8 cellular contexts compared by ENCODE assay signal in genomic region chr3:50350213-50350526, GRCh38. TPM values are rescaled to one million over a fixed set of nuclear protein-coding genes. Genes with fewer than 3 reads are reported as not detected.
DNase-seq lines count a peak whose midpoint lies in the region; ATAC-seq and TF ChIP-seq lines count a peak whose summit lies in the region.

No MANE protein-coding gene starts in this region.

- peak overlapping the region; percentile 97 for H3K4me3 Mint-ChIP-seq in HFFc6
- H3K4me3 Mint-ChIP-seq in activated T-helper 1 cell treated with anti-CD3 and anti-CD28 coated beads, Interleukin-12 subunit alpha, Interleukin-12 subunit beta, Interleukin-2, Interleukin-4 antibody, amounts not matched to agents 30 ng/mL and 10 ng/mL and 1 ng/mL, durations not matched to agents 14 hours and 24 hours and 36 hours: peak overlapping the region; percentile 95
- H3K4me3 Mint-ChIP-seq in stimulated activated memory B cell treated with anti-CD40 and anti-IgM and Interleukin-4, amounts not matched to agents 10 μg/mL and 1 μg/mL and 100 μg/mL, for 72 hours: peak overlapping the region; percentile 96

- H3K27me3 ChIP-seq in iPS-15b (ENCODE audit: control insufficient read depth, insufficient read depth, low read length): peaks cover 12% of the 10 kb centered on the region

- no peaks in the 10 kb centered on the region for H3K9me3 Mint-ChIP-seq in HFFc6
- no peaks in the 10 kb centered on the region for H3K9me3 Mint-ChIP-seq in activated T-helper 1 cell treated with anti-CD3 and anti-CD28 coated beads, Interleukin-12 subunit alpha, Interleukin-12 subunit beta, Interleukin-2, Interleukin-4 antibody, amounts not matched to agents 30 ng/mL and 10 ng/mL and 1 ng/mL, durations not matched to agents 14 hours and 24 hours and 36 hours
- no peaks in the 10 kb centered on the region for H3K9me3 Mint-ChIP-seq in stimulated activated memory B cell treated with anti-CD40 and anti-IgM and Interleukin-4, amounts not matched to agents 10 μg/mL and 1 μg/mL and 100 μg/mL, for 72 hours

- H3K9me3 ChIP-seq in iPS-15b (ENCODE audit: control insufficient read depth, insufficient read depth, low read length): no peaks in the 10 kb centered on the region

- H3K4me1 Mint-ChIP-seq in HFFc6 (ENCODE audit: low read depth): peaks cover 41% of the 10 kb centered on the region
- peaks cover 56% of the 10 kb centered on the region for H3K4me1 Mint-ChIP-seq in activated T-helper 1 cell treated with anti-CD3 and anti-CD28 coated beads, Interleukin-12 subunit alpha, Interleukin-12 subunit beta, Interleukin-2, Interleukin-4 antibody, amounts not matched to agents 30 ng/mL and 10 ng/mL and 1 ng/mL, durations not matched to agents 14 hours and 24 hours and 36 hours (ENCODE audit: low read depth)
- peaks cover 70% of the 10 kb centered on the region for H3K4me1 Mint-ChIP-seq in stimulated activated memory B cell treated with anti-CD40 and anti-IgM and Interleukin-4, amounts not matched to agents 10 μg/mL and 1 μg/mL and 100 μg/mL, for 72 hours

- H3K4me3 ChIP-seq in iPS-15b (ENCODE audit: low read depth, low read length): peak overlapping the region; percentile 100

- peaks cover 4% of the 10 kb centered on the region; the same call in 1 of the 2 replicates for H3K27me3 Mint-ChIP-seq in HFFc6 (ENCODE audit: insufficient read depth)
- H3K27me3 Mint-ChIP-seq in activated T-helper 1 cell treated with anti-CD3 and anti-CD28 coated beads, Interleukin-12 subunit alpha, Interleukin-12 subunit beta, Interleukin-2, Interleukin-4 antibody, amounts not matched to agents 30 ng/mL and 10 ng/mL and 1 ng/mL, durations not matched to agents 14 hours and 24 hours and 36 hours (ENCODE audit: insufficient read depth): no peaks in the 10 kb centered on the region
- no peaks in the 10 kb centered on the region for H3K27me3 Mint-ChIP-seq in stimulated activated memory B cell treated with anti-CD40 and anti-IgM and Interleukin-4, amounts not matched to agents 10 μg/mL and 1 μg/mL and 100 μg/mL, for 72 hours

- peaks cover 6% of the 10 kb centered on the region; the same call in 1 of the 2 replicates for H3K36me3 Mint-ChIP-seq in HFFc6 (ENCODE audit: low read depth)
- H3K36me3 Mint-ChIP-seq in activated T-helper 1 cell treated with anti-CD3 and anti-CD28 coated beads, Interleukin-12 subunit alpha, Interleukin-12 subunit beta, Interleukin-2, Interleukin-4 antibody, amounts not matched to agents 30 ng/mL and 10 ng/mL and 1 ng/mL, durations not matched to agents 14 hours and 24 hours and 36 hours (ENCODE audit: low read depth): peaks cover 30% of the 10 kb centered on the region
- peaks cover 19% of the 10 kb centered on the region for H3K36me3 Mint-ChIP-seq in stimulated activated memory B cell treated with anti-CD40 and anti-IgM and Interleukin-4, amounts not matched to agents 10 μg/mL and 1 μg/mL and 100 μg/mL, for 72 hours

- no peak for TF ChIP-seq CTCF in HFFc6 (IDR thresholded peaks at IDR 0.05)
- TF ChIP-seq CTCF in GM10266 (IDR thresholded peaks at IDR 0.05; ENCODE audit: control insufficient read depth, insufficient read depth, low read depth, missing control alignments): no peak

- intact Hi-C loops in activated T-helper 1 cell treated with anti-CD3 and anti-CD28 coated beads, Interleukin-12 subunit alpha, Interleukin-12 subunit beta, Interleukin-2, Interleukin-4 antibody, amounts not matched to agents 30 ng/mL and 10 ng/mL and 1 ng/mL, durations not matched to agents 14 hours and 24 hours and 36 hours (cut with micrococcal nuclease): loop anchor here (1.0 to 10.0 kb wide), 7 partner anchors 10 to 1705 kb away; partner anchors contain the start of genes CISH, DUSP7, HYAL3 and NAA80

- no peak for ATAC-seq in stimulated activated memory B cell treated with anti-CD40 and anti-IgM and Interleukin-4, amounts not matched to agents 10 μg/mL and 1 μg/mL and 100 μg/mL, for 72 hours
- no peak for ATAC-seq in GM18519 (IDR thresholded peaks at IDR 0.05; ENCODE audit: low FRiP score, unreplicated experiment)

- peak overlapping the region; percentile 95 for H3K9ac ChIP-seq in iPS-15b (ENCODE audit: low read depth, low read length)

- peaks cover 6% of the 10 kb centered on the region for H3K4me1 ChIP-seq in iPS-15b (ENCODE audit: control insufficient read depth, insufficient read depth, low read length)

- peak overlapping the region; percentile 92 for H3K27ac Mint-ChIP-seq in HFFc6
- peak overlapping the region; percentile 95 for H3K27ac Mint-ChIP-seq in activated T-helper 1 cell treated with anti-CD3 and anti-CD28 coated beads, Interleukin-12 subunit alpha, Interleukin-12 subunit beta, Interleukin-2, Interleukin-4 antibody, amounts not matched to agents 30 ng/mL and 10 ng/mL and 1 ng/mL, durations not matched to agents 14 hours and 24 hours and 36 hours
- peak overlapping the region; percentile 95 for H3K27ac Mint-ChIP-seq in stimulated activated memory B cell treated with anti-CD40 and anti-IgM and Interleukin-4, amounts not matched to agents 10 μg/mL and 1 μg/mL and 100 μg/mL, for 72 hours

- peaks cover 26% of the 10 kb centered on the region for H3K36me3 ChIP-seq in iPS-15b (ENCODE audit: control insufficient read depth, insufficient read depth, low read length)

- DNase-seq in HFFc6 (no peak), hepatic stellate cell (ENCODE audit: low spot score) (no peak), GM10266 (ENCODE audit: extremely low spot score) (no peak), NCI-H524 treated with DMSO at 0.1 percent for 48 hours (lab: John Stamatoyannopoulos, UW) (no peak)
- no peak for DNase-seq in activated T-helper 1 cell treated with anti-CD3 and anti-CD28 coated beads, Interleukin-12 subunit alpha, Interleukin-12 subunit beta, Interleukin-2, Interleukin-4 antibody, amounts not matched to agents 30 ng/mL and 10 ng/mL and 1 ng/mL, durations not matched to agents 14 hours and 24 hours and 36 hours (ENCODE audit: low spot score)

RNA-seq across cellular contexts. Expression of gene NPRL2, which starts 0.4 kb away (rescaled TPM):
- 10 to 100 TPM; 12.3 to 18.7 (median 17.4) TPM for total RNA-seq in HFFc6 (2021; fragmentation: NEBNext Ultra II Directional; extraction: Animal tissue kit (Norgen Biotek cat#: 25700))
- total RNA-seq in activated T-helper 1 cell treated with anti-CD3 and anti-CD28 coated beads, Interleukin-12 subunit alpha, Interleukin-12 subunit beta, Interleukin-2, Interleukin-4 antibody, amounts not matched to agents 30 ng/mL and 10 ng/mL and 1 ng/mL, durations not matched to agents 14 hours and 24 hours and 36 hours: 43.7 and 46.6 TPM in 2 replicates

RNA-seq across cellular contexts. Expression of gene CYB561D2, which starts 0.5 kb away (rescaled TPM):
- total RNA-seq in HFFc6 (2021; fragmentation: NEBNext Ultra II Directional; extraction: Animal tissue kit (Norgen Biotek cat#: 25700)): 10 to 100 TPM; 20.5 to 25.2 (median 24.0) TPM
- 30.0 and 35.9 TPM in 2 replicates for total RNA-seq in activated T-helper 1 cell treated with anti-CD3 and anti-CD28 coated beads, Interleukin-12 subunit alpha, Interleukin-12 subunit beta, Interleukin-2, Interleukin-4 antibody, amounts not matched to agents 30 ng/mL and 10 ng/mL and 1 ng/mL, durations not matched to agents 14 hours and 24 hours and 36 hours

RNA-seq across cellular contexts. Expression of gene ZMYND10, which starts 4.6 kb away (rescaled TPM):
- 1 to 10 TPM in 2 of 6 experiments, under 1 TPM in 3, not detected in 1; 0.78 to 1.3 (median 0.83) TPM for total RNA-seq in HFFc6 (2021; fragmentation: NEBNext Ultra II Directional; extraction: Animal tissue kit (Norgen Biotek cat#: 25700))
- total RNA-seq in activated T-helper 1 cell treated with anti-CD3 and anti-CD28 coated beads, Interleukin-12 subunit alpha, Interleukin-12 subunit beta, Interleukin-2, Interleukin-4 antibody, amounts not matched to agents 30 ng/mL and 10 ng/mL and 1 ng/mL, durations not matched to agents 14 hours and 24 hours and 36 hours: 1.5 and 1.7 TPM in 2 replicates

RNA-seq across cellular contexts. Expression of gene TMEM115, which starts 9.2 kb away (rescaled TPM):
- 10 to 100 TPM; 51.7 to 65.7 (median 54.4) TPM for total RNA-seq in HFFc6 (2021; fragmentation: NEBNext Ultra II Directional; extraction: Animal tissue kit (Norgen Biotek cat#: 25700))
- 23.6 and 25.4 TPM in 2 replicates for total RNA-seq in activated T-helper 1 cell treated with anti-CD3 and anti-CD28 coated beads, Interleukin-12 subunit alpha, Interleukin-12 subunit beta, Interleukin-2, Interleukin-4 antibody, amounts not matched to agents 30 ng/mL and 10 ng/mL and 1 ng/mL, durations not matched to agents 14 hours and 24 hours and 36 hours

RNA-seq across cellular contexts. Expression of gene RASSF1, which starts 9.5 kb away (rescaled TPM):
- 10 to 100 TPM; 30.9 to 37.0 (median 34.1) TPM for total RNA-seq in HFFc6 (2021; fragmentation: NEBNext Ultra II Directional; extraction: Animal tissue kit (Norgen Biotek cat#: 25700))
- total RNA-seq in activated T-helper 1 cell treated with anti-CD3 and anti-CD28 coated beads, Interleukin-12 subunit alpha, Interleukin-12 subunit beta, Interleukin-2, Interleukin-4 antibody, amounts not matched to agents 30 ng/mL and 10 ng/mL and 1 ng/mL, durations not matched to agents 14 hours and 24 hours and 36 hours: 57.6 and 60.3 TPM in 2 replicates
